ENCODE assay signal across 22 cellular contexts in genomic region chr2:144239306-144239705, GRCh38.
"Had no signal": no experiment of that assay in that cellular context is flagged by ENCODE, and none has a peak within 500 bp of the region (broad histone marks: within the 10 kb centered on the region; RNA-seq: fewer than 3 reads in every experiment).

No MANE protein-coding gene starts in this region.

- H3K27ac Mint-ChIP-seq: activated CD4-positive, alpha-beta T cell treated with anti-CD3 and anti-CD28 coated beads, Interleukin-2, amount 10 ng/mL, durations not matched to agents 7 days and 5 days; nephron progenitor cell; progenitor cell of endocrine pancreas had no signal

- H3K27me3 ChIP-seq: brain microvascular endothelial cell, right atrium auricular region, stomach had no signal

- H3K27ac ChIP-seq: brain microvascular endothelial cell, right atrium auricular region, stomach, thoracic aorta had no signal

- H3K9me3 Mint-ChIP-seq: activated CD4-positive, alpha-beta T cell treated with anti-CD3 and anti-CD28 coated beads, Interleukin-2, amount 10 ng/mL, durations not matched to agents 7 days and 5 days; effector memory CD8-positive, alpha-beta T cell; nephron progenitor cell had no signal

- H3K4me3 Mint-ChIP-seq: activated CD4-positive, alpha-beta T cell treated with anti-CD3 and anti-CD28 coated beads, Interleukin-2, amount 10 ng/mL, durations not matched to agents 7 days and 5 days; dendritic cell treated with granulocyte-macrophage colony-stimulating factor and Interleukin-4, amounts not matched to agents 40 ng/mL and 50 ng/mL, for 4 days; nephron progenitor cell had no signal

- H3K27me3 Mint-ChIP-seq: activated CD4-positive, alpha-beta T cell treated with anti-CD3 and anti-CD28 coated beads, Interleukin-2, amount 10 ng/mL, durations not matched to agents 7 days and 5 days; dendritic cell treated with granulocyte-macrophage colony-stimulating factor and Interleukin-4, amounts not matched to agents 40 ng/mL and 50 ng/mL, for 4 days; effector memory CD8-positive, alpha-beta T cell had no signal

- DNase-seq: activated CD4-positive, alpha-beta T cell treated with anti-CD3 and anti-CD28 coated beads, Interleukin-2, amount 10 ng/mL, durations not matched to agents 7 days and 5 days; activated CD4-positive, CD25-positive, alpha-beta regulatory T cell; activated naive CD4-positive, alpha-beta T cell; activated T-cell treated with anti-CD3 and anti-CD28 coated beads, Interleukin-2, amount 50 U/mL, for 48 hours; anterior cingulate cortex; brain microvascular endothelial cell; cerebellar nuclear complex; effector memory CD8-positive, alpha-beta T cell; head of caudate nucleus; kidney glomerular epithelial cell; left ventricle myocardium superior; mesenchymal stem cell; nephron progenitor cell; stimulated activated CD4-positive, alpha-beta T cell treated with anti-CD3 and anti-CD28 coated beads, Interleukin-15, amount 100 ng/mL, for 24 hours; stimulated activated CD4-positive, alpha-beta T cell treated with anti-CD3 and anti-CD28 coated beads, Interleukin-4, amount 100 ng/mL, for 4 hours; stimulated activated CD8-positive, alpha-beta memory T cell treated with anti-CD3 and anti-CD28 coated beads, Interleukin-4, amount 100 ng/mL, for 48 hours; stomach; SW 1271 had no signal

- ATAC-seq: effector memory CD8-positive, alpha-beta T cell; left ventricle myocardium superior had no signal
